Comparison of ENCODE assay signal across 8 cellular contexts in the genomic region with DNA sequence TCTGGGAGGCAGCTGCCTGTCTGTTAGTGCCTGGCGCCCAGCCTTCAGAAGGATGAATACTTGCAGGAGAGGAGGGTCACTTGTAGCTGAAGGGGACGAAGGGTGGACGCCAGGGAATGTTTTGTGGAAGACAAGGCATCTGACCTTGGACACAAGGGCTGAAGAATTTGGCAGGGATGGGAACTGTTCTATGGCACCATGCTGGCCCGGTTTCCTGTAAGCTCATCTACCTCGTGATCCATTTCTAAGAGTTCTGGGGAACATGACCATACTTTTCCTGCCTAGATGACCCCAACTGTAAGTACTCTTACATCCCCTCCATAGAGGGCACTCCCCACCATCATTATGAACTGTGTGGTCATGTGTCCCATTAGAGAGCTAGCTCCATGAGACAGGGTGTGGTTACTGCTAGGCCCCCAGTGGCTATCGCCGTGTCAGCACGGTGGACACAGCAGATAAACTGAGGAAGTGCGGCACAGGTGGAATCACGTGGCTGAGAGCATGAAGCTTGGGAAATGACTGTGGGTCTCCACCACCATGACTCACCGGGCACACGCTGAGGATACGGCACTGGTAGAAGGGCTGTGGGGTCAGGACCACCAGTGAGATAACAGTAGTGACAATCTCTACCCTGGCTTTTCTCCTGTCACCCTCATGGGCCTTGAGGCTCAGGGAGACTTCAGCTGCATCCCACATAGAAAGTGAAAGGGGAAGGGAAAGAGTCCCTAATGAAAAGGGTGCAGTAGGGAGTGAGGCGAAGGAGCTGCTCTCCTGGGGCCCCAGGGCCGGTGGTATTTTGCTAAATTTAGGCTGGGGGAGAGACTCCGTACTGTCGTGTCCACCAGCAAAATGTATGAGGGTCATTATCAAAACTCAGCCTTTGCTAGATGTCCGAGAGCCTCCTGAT.
DNase-seq lines count a peak whose midpoint lies in the region; ATAC-seq and TF ChIP-seq lines count a peak whose summit lies in the region.

No MANE protein-coding gene starts in this region.

- no peak overlapping the region for H2BK15ac ChIP-seq in mesenchymal stem cell (ENCODE audit: low read depth, poor library complexity, severe bottlenecking)

- H2BK120ac ChIP-seq in mesenchymal stem cell (ENCODE audit: low read depth, low read length): no peak overlapping the region

- H3K9ac ChIP-seq in mesenchymal stem cell (ENCODE audit: low read length): no peak overlapping the region

- no peak overlapping the region for H2BK5ac ChIP-seq in mesenchymal stem cell (ENCODE audit: low read depth, low read length, poor library complexity, severe bottlenecking)

- H3K4me2 ChIP-seq in mesenchymal stem cell (ENCODE audit: low read length, poor library complexity, severe bottlenecking): no peak overlapping the region

- H3K18ac ChIP-seq in mesenchymal stem cell (ENCODE audit: low read depth in 1 of 2, low read length in 2 of 2): no peak overlapping the region

- H3K4me1 ChIP-seq in left ventricle myocardium inferior: peaks cover 42% of the 10 kb centered on the region
- H3K4me1 ChIP-seq in mesenchymal stem cell (ENCODE audit: control insufficient read depth, insufficient read depth, low read depth, low read length): peaks cover 10% of the 10 kb centered on the region

- H3K4me3 Mint-ChIP-seq in glutamatergic neuron (ENCODE audit: unreplicated experiment): no peak overlapping the region

- TF ChIP-seq CTCF in left ventricle myocardium inferior (IDR thresholded peaks at IDR 0.05; ENCODE audit: borderline replicate concordance) (no peak), glutamatergic neuron (IDR thresholded peaks at IDR 0.05; ENCODE audit: partially characterized antibody, unreplicated experiment) (no peak)

- H3K36me3 ChIP-seq in left ventricle myocardium inferior: peaks cover 24% of the 10 kb centered on the region
- peaks cover 35 to 39% of the 10 kb centered on the region in 2 experiments for H3K36me3 ChIP-seq in mesenchymal stem cell (ENCODE audit: control insufficient read depth in 1 of 2, insufficient read depth in 2 of 2, low read depth in 1 of 2, low read length in 2 of 2)

- peak overlapping the region in 1 of 2 experiments; percentile 5 for H3K23ac ChIP-seq in mesenchymal stem cell (ENCODE audit: low read length in 2 of 2)

- no peak overlapping the region for H4K91ac ChIP-seq in mesenchymal stem cell (ENCODE audit: low read length)

- peak overlapping the region in 1 of 2 experiments; percentile 7 for H2BK12ac ChIP-seq in mesenchymal stem cell (ENCODE audit: low read length in 2 of 2)

- no peak overlapping the region for H4K8ac ChIP-seq in mesenchymal stem cell (ENCODE audit: low read length)

- intact Hi-C loops in left ventricle myocardium inferior (cut with micrococcal nuclease): no loop called here

- H3K14ac ChIP-seq in mesenchymal stem cell (ENCODE audit: low read length in 2 of 2): no peak overlapping the region

- no peak overlapping the region for H3K27ac Mint-ChIP-seq in glutamatergic neuron (ENCODE audit: unreplicated experiment)

- H2AK5ac ChIP-seq in mesenchymal stem cell (ENCODE audit: low read length, severe bottlenecking): no peak overlapping the region

- H2AFZ ChIP-seq in mesenchymal stem cell (ENCODE audit: low read depth, low read length): no peak overlapping the region

- ATAC-seq in GM19397 (IDR thresholded peaks at IDR 0.05; ENCODE audit: unreplicated experiment) (peak; percentile 24), HG03439 (IDR thresholded peaks at IDR 0.05; ENCODE audit: unreplicated experiment) (peak; percentile 36)

- H3K9me3 ChIP-seq in left ventricle myocardium inferior (replicated peaks) (peaks cover 6% of the 10 kb centered on the region), mesenchymal stem cell (ENCODE audit: control insufficient read depth, low read length) (no peaks in the 10 kb centered on the region)

- H3K4ac ChIP-seq in mesenchymal stem cell (ENCODE audit: low read depth in 1 of 2, low read length in 2 of 2): no peak overlapping the region

- H3K27me3 ChIP-seq in left ventricle myocardium inferior (ENCODE audit: low read depth) (no peaks in the 10 kb centered on the region), mesenchymal stem cell (ENCODE audit: control insufficient read depth in 1 of 2, insufficient read depth in 1 of 2, low read length in 2 of 2) (no peaks in the 10 kb centered on the region)

- H3K9me3 Mint-ChIP-seq in glutamatergic neuron (ENCODE audit: unreplicated experiment): peaks cover 15% of the 10 kb centered on the region

- in situ Hi-C loops in ACHN (cut with HindIII; ENCODE audit: low pct_ligation_motif_present, low pct_unique_long_range_greater_than_20kb, low sequenced_read_pairs): no loop called here

- peak overlapping the region; percentile 37 for H3K4me3 ChIP-seq in left ventricle myocardium inferior
- H3K4me3 ChIP-seq in mesenchymal stem cell (ENCODE audit: insufficient read depth in 1 of 2, low read depth in 1 of 2, low read length in 2 of 2): no peak overlapping the region

- H3K27ac ChIP-seq in left ventricle myocardium inferior (replicated peaks) (peak overlapping the region; percentile 57), mesenchymal stem cell (ENCODE audit: low read length, poor library complexity, severe bottlenecking) (no peak overlapping the region)

- H3K4me1 Mint-ChIP-seq in glutamatergic neuron (ENCODE audit: low read depth, unreplicated experiment): peaks cover 16% of the 10 kb centered on the region

- DNase-seq in CD1c-positive myeloid dendritic cell (ENCODE audit: extremely low spot score) (peak; percentile 33), left ventricle myocardium inferior (no peak), mesenchymal stem cell (no peak), glutamatergic neuron (no peak), ACHN (no peak), NCI-H1417 treated with DMSO at 0.1 percent for 48 hours (lab: John Stamatoyannopoulos, UW) (no peak)

- H3K27me3 Mint-ChIP-seq in glutamatergic neuron (ENCODE audit: unreplicated experiment): peaks cover 12% of the 10 kb centered on the region

- H3K36me3 Mint-ChIP-seq in glutamatergic neuron (ENCODE audit: unreplicated experiment): peaks cover 7% of the 10 kb centered on the region

- peaks cover 13% of the 10 kb centered on the region for H3K79me1 ChIP-seq in mesenchymal stem cell (replicated peaks; ENCODE audit: low read length, poor library complexity, severe bottlenecking)

- WGBS in mesenchymal stem cell: 93% methylated on average over 18 of the region's 18 CpGs
